In the genomic region with DNA sequence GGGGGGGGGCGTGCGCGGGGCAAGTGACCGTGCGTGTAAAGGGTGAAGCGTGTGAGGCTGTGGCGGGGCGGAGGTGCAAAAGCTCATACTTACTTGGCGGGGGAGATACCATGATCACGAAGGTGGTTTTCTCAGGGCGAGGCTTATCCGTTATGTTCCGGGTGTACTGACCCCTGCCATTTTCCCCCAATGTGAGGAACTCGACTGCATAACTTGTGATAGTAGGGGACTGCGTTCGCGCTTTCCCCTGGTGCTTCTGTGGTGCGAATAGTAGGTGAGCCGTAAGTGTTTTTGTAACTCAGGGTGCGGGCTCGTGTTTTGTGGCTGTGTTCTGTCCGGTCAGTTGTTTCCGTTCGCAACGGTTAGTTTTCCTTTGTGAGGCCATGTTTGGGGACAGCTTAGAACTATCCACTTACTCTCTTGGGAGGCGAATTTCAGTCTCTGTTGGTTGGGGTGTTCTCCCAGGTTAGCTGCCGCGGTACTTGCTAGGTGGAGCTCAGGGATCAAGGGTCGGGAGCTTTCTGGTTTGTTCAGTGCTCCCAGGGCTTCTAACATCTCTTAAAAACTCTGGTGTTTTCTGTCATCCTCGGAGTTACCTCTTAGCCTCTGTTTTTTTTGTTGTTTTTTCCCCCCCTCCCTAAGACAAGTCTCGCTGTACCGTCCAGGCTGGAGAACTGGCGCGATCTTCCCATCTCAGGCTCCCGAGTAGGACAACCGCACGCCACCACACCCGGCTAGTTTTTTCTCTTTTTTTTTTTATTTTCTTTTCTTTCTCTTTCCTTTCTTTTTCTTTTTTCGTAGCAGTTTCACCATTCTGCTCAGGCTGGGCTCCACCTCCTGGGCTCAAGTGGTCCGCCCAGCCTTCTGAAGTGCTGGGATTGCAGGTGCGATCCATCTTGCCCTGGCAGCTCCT, we compare ENCODE assay signal across 1 cellular context.
TF ChIP-seq lines count a peak whose summit lies in the region.
"Not testable (repeated sequence)": the region's sequence is repeated elsewhere in the genome, so short reads cannot be mapped to it uniquely, and the experiment has no call there.

No MANE protein-coding gene starts in this region.

TF ChIP-seq in K562, 482 proteins besides CTCF, POLR2A, EP300 and RAD21 (continued from another document and continues in another):
- TF ChIP-seq PBX2 (CRISPR knock-in tag; IDR thresholded peaks at IDR 0.05; ENCODE audit: low read depth): not testable (repeated sequence)
- TF ChIP-seq PBX2 (tag; conservative IDR thresholded peaks at IDR 0.05; ENCODE audit: low read depth): 0 out of 2 replicates have a peak, but pooled peaks have one; percentile 11
- TF ChIP-seq ZNF766 (CRISPR knock-in tag; conservative IDR thresholded peaks at IDR 0.05): 0 out of 2 replicates have a peak, but pooled peaks have one; percentile 38
- peak; percentile 69 to 97 for TF ChIP-seq AFF1 (IDR thresholded peaks at IDR 0.05; ENCODE audit: low read depth in 1 of 2, partially characterized antibody in 2 of 2)
- peak; percentile 95 for TF ChIP-seq ZNF280B (CRISPR knock-in tag; IDR thresholded peaks at IDR 0.05)
- TF ChIP-seq ZNF311 (CRISPR knock-in tag; IDR thresholded peaks at IDR 0.05): peak; percentile 48; the same call in 1 of the 2 replicates
- TF ChIP-seq ZNF212 (CRISPR knock-in tag; IDR thresholded peaks at IDR 0.05): peak; percentile 98
- peak in 1 of 2 experiments; percentile 88; a peak in 3 of 4 replicates for TF ChIP-seq FOXA3 (CRISPR knock-in tag; conservative IDR thresholded peaks at IDR 0.05 in 1 of 2, IDR thresholded peaks at IDR 0.05 in 1 of 2)
- peak; percentile 65; the same call in 1 of the 2 replicates for TF ChIP-seq TCF15 (CRISPR knock-in tag; IDR thresholded peaks at IDR 0.05)
- TF ChIP-seq ZNF143 (CRISPR knock-in tag; IDR thresholded peaks at IDR 0.05): peak; percentile 70
- peak; percentile 44; the same call in 1 of the 2 replicates for TF ChIP-seq FOXM1 (IDR thresholded peaks at IDR 0.05; ENCODE audit: low read depth)
- TF ChIP-seq FOXM1 (CRISPR knock-in tag; IDR thresholded peaks at IDR 0.05; ENCODE audit: low read depth): peak; percentile 80; the same call in 1 of the 2 replicates
- TF ChIP-seq TCFL5 (CRISPR knock-in tag; conservative IDR thresholded peaks at IDR 0.05): peak; percentile 86
- TF ChIP-seq MEF2A (IDR thresholded peaks at IDR 0.05; ENCODE audit: control insufficient read depth, low read depth, low read length): peak; percentile 85
- TF ChIP-seq POLR2H (tag; IDR thresholded peaks at IDR 0.05; ENCODE audit: low read depth): peak; percentile 99
- TF ChIP-seq, protein P1, sequence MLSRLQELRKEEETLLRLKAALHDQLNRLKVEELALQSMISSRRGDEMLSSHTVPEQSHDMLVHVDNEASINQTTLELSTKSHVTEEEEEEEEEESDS (CRISPR knock-in tag; IDR thresholded peaks at IDR 0.05): peak; percentile 90
- peak; percentile 67; the same call in 1 of the 2 replicates for TF ChIP-seq GABPB1 (CRISPR knock-in tag; IDR thresholded peaks at IDR 0.05)
- TF ChIP-seq MED1 (CRISPR knock-in tag; IDR thresholded peaks at IDR 0.05; ENCODE audit: borderline replicate concordance): peak; percentile 97
- peak; percentile 99 for TF ChIP-seq ZNF253 (CRISPR knock-in tag; conservative IDR thresholded peaks at IDR 0.05)
- peak; percentile 93 for TF ChIP-seq MTA3 (IDR thresholded peaks at IDR 0.05; ENCODE audit: borderline replicate concordance)
- TF ChIP-seq ZNF408 (CRISPR knock-in tag; IDR thresholded peaks at IDR 0.05; ENCODE audit: low read depth): peak; percentile 30; the same call in 1 of the 2 replicates
- TF ChIP-seq NBN (IDR thresholded peaks at IDR 0.05; ENCODE audit: low read depth): peak; percentile 94
- peak; percentile 63 for TF ChIP-seq HDAC3 (IDR thresholded peaks at IDR 0.05; ENCODE audit: borderline replicate concordance, partially characterized antibody)
- peak; percentile 78 for TF ChIP-seq ZNF134 (CRISPR knock-in tag; conservative IDR thresholded peaks at IDR 0.05)
- TF ChIP-seq, protein P2, sequence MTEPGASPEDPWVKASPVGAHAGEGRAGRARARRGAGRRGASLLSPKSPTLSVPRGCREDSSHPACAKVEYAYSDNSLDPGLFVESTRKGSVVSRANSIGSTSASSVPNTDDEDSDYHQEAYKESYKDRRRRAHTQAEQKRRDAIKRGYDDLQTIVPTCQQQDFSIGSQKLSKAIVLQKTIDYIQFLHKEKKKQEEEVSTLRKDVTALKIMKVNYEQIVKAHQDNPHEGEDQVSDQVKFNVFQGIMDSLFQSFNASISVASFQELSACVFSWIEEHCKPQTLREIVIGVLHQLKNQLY (CRISPR knock-in tag; conservative IDR thresholded peaks at IDR 0.05): peak; percentile 96 to 99
- TF ChIP-seq RFX5 (IDR thresholded peaks at IDR 0.05; ENCODE audit: low read depth, low read length): peak; percentile 11; the same call in 1 of the 2 replicates
- TF ChIP-seq MTA2 (IDR thresholded peaks at IDR 0.05; ENCODE audit: low read depth): 0 out of 2 replicates have a peak, but pooled peaks have one; percentile 37
- TF ChIP-seq KAT7 (CRISPR knock-in tag; IDR thresholded peaks at IDR 0.05; ENCODE audit: borderline replicate concordance): peak; percentile 82; the same call in 1 of the 2 replicates
- TF ChIP-seq ETV5 (CRISPR knock-in tag; IDR thresholded peaks at IDR 0.05; ENCODE audit: low read depth): peak; percentile 46; the same call in 1 of the 2 replicates
- peak; percentile 87 for TF ChIP-seq KHSRP (IDR thresholded peaks at IDR 0.05)
- peak; percentile 68 for TF ChIP-seq SNRNP70 (optimal IDR thresholded peaks at IDR 0.05; ENCODE audit: low read depth, low read length)
- peak; percentile 38; the same call in 1 of the 2 replicates for TF ChIP-seq RAD51 (IDR thresholded peaks at IDR 0.05; ENCODE audit: borderline replicate concordance, low read depth)
- peak; percentile 93 for TF ChIP-seq NCOA4 (IDR thresholded peaks at IDR 0.05; ENCODE audit: partially characterized antibody)
- TF ChIP-seq RFX1 (IDR thresholded peaks at IDR 0.05): peak; percentile 64
- peak; percentile 62; the same call in 1 of the 2 replicates for TF ChIP-seq LEF1 (IDR thresholded peaks at IDR 0.05)
- TF ChIP-seq CSDE1 (IDR thresholded peaks at IDR 0.05): peak in 1 of 2 experiments; percentile 99; a peak in 2 of 4 replicates
- peak; percentile 92 for TF ChIP-seq BCL6 (CRISPR knock-in tag; IDR thresholded peaks at IDR 0.05)
- TF ChIP-seq ZKSCAN1 (IDR thresholded peaks at IDR 0.05; ENCODE audit: low read depth, low read length): peak; percentile 92
- TF ChIP-seq YY1 (IDR thresholded peaks at IDR 0.05; ENCODE audit: borderline replicate concordance in 1 of 3, control insufficient read depth in 1 of 3, extremely low read depth in 1 of 3, insufficient read depth in 3 of 3, insufficient read length in 1 of 3, insufficient replicate concordance in 2 of 3, low read depth in 1 of 3, low read length in 2 of 3): peak; percentile 27 to 89 (median 70)
- TF ChIP-seq, protein P3, sequence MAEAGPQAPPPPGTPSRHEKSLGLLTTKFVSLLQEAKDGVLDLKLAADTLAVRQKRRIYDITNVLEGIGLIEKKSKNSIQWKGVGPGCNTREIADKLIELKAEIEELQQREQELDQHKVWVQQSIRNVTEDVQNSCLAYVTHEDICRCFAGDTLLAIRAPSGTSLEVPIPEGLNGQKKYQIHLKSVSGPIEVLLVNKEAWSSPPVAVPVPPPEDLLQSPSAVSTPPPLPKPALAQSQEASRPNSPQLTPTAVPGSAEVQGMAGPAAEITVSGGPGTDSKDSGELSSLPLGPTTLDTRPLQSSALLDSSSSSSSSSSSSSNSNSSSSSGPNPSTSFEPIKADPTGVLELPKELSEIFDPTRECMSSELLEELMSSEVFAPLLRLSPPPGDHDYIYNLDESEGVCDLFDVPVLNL (CRISPR knock-in tag; IDR thresholded peaks at IDR 0.05; ENCODE audit: low read depth): peak; percentile 91
- peak; percentile 71 for TF ChIP-seq ARID1B (IDR thresholded peaks at IDR 0.05)
- peak; percentile 37; the same call in 1 of the 2 replicates for TF ChIP-seq GMEB1 (CRISPR knock-in tag; IDR thresholded peaks at IDR 0.05)
- TF ChIP-seq KLF10 (CRISPR knock-in tag; IDR thresholded peaks at IDR 0.05): peak; percentile 99
- TF ChIP-seq, protein P4, sequence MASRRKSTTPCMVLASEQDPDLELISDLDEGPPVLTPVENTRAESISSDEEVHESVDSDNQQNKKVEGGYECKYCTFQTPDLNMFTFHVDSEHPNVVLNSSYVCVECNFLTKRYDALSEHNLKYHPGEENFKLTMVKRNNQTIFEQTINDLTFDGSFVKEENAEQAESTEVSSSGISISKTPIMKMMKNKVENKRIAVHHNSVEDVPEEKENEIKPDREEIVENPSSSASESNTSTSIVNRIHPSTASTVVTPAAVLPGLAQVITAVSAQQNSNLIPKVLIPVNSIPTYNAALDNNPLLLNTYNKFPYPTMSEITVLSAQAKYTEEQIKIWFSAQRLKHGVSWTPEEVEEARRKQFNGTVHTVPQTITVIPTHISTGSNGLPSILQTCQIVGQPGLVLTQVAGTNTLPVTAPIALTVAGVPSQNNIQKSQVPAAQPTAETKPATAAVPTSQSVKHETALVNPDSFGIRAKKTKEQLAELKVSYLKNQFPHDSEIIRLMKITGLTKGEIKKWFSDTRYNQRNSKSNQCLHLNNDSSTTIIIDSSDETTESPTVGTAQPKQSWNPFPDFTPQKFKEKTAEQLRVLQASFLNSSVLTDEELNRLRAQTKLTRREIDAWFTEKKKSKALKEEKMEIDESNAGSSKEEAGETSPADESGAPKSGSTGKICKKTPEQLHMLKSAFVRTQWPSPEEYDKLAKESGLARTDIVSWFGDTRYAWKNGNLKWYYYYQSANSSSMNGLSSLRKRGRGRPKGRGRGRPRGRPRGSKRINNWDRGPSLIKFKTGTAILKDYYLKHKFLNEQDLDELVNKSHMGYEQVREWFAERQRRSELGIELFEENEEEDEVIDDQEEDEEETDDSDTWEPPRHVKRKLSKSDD (conservative IDR thresholded peaks at IDR 0.05; ENCODE audit: low read length): peak; percentile 91
- TF ChIP-seq CBX1 (IDR thresholded peaks at IDR 0.05; ENCODE audit: low read depth): peak; percentile 100
- TF ChIP-seq MAZ (CRISPR knock-in tag; conservative IDR thresholded peaks at IDR 0.05 in 1 of 2, IDR thresholded peaks at IDR 0.05 in 1 of 2): peak; percentile 84 to 99
